Comparison of ENCODE assay signal across 2 cellular contexts in genomic region chr13:24319641-24320040, GRCh38. TPM values are rescaled to one million over a fixed set of nuclear protein-coding genes. Genes with fewer than 3 reads are reported as not detected.
"Had no signal": no experiment of that assay in that cellular context is flagged by ENCODE, and none has a peak within 500 bp of the region (broad histone marks: within the 10 kb centered on the region; RNA-seq: fewer than 3 reads in every experiment).

No MANE protein-coding gene starts in this region.

RNA-seq across cellular contexts. Expression of gene C1QTNF9, which starts 10.3 kb away (rescaled TPM):
- total RNA-seq: G401, GM12878 had no signal
- polyA plus RNA-seq: GM12878 had no signal
